In genomic region chr9:134488251-134488900, GRCh38 we compare ENCODE assay signal across 1 cellular context.
TF ChIP-seq lines count a peak whose summit lies in the region.

No MANE protein-coding gene starts in this region.

TF ChIP-seq in IMR-90, 13 proteins besides CTCF, POLR2A, EP300 and RAD21 (continued from another document):
- TF ChIP-seq ELK1 (IDR thresholded peaks at IDR 0.05; ENCODE audit: borderline replicate concordance, low read depth, low read length), result no peak
- TF ChIP-seq RFX5 (IDR thresholded peaks at IDR 0.05; ENCODE audit: low read depth, low read length), result no peak
- TF ChIP-seq BHLHE40 (IDR thresholded peaks at IDR 0.05; ENCODE audit: low read depth, low read length), result no peak
- no peak for TF ChIP-seq SMC3 (IDR thresholded peaks at IDR 0.05; ENCODE audit: low read depth, low read length)
- no peak for TF ChIP-seq NFE2L2 (IDR thresholded peaks at IDR 0.05; ENCODE audit: low read depth, low read length)
- no peak for TF ChIP-seq USF2 (IDR thresholded peaks at IDR 0.05; ENCODE audit: low read depth, low read length)
- no peak for TF ChIP-seq CHD1 (IDR thresholded peaks at IDR 0.05; ENCODE audit: low read depth, low read length)
- TF ChIP-seq FOS (IDR thresholded peaks at IDR 0.05; ENCODE audit: low read depth, low read length), result no peak
- TF ChIP-seq MAZ (IDR thresholded peaks at IDR 0.05; ENCODE audit: borderline replicate concordance, low read depth, low read length), result no peak
